8 cellular contexts compared by ENCODE assay signal in genomic region chr5:44885903-44886302, GRCh38.
DNase-seq lines count a peak whose midpoint lies in the region; ATAC-seq and TF ChIP-seq lines count a peak whose summit lies in the region.

No MANE protein-coding gene starts in this region.

- TF ChIP-seq CTCF in upper lobe of left lung (IDR thresholded peaks at IDR 0.05) = no peak

- peaks cover 0 to 5% (median 0%) of the 10 kb centered on the region in 4 donors for H3K9me3 ChIP-seq in upper lobe of left lung

- H3K4me3 ChIP-seq in upper lobe of left lung = no peak overlapping the region

- in situ Hi-C loops in Caki2 (cut with HindIII; ENCODE audit: low pct_unique_long_range_greater_than_20kb, low sequenced_read_pairs) = no loop called here

- DNase-seq in Caki2 (ENCODE audit: low read depth) (peak; percentile 19), OCI-M1 (lab: John Stamatoyannopoulos, UW) (peak; percentile 86), substantia nigra (lab: John Stamatoyannopoulos, UW) (no peak), NCI-H1105 treated with DMSO at 0.1 percent for 48 hours (lab: John Stamatoyannopoulos, UW) (no peak), upper lobe of left lung (no peak), T-helper 9 cell (no peak)

- no peak for TF ChIP-seq EP300 in upper lobe of left lung (IDR thresholded peaks at IDR 0.05)

- H3K4me1 ChIP-seq in upper lobe of left lung = no peaks in the 10 kb centered on the region

- H3K27ac ChIP-seq in substantia nigra (ENCODE audit: low read depth, low read length, poor library complexity, severe bottlenecking) = no peak overlapping the region
- H3K27ac ChIP-seq in upper lobe of left lung = no peak overlapping the region

- no peaks in the 10 kb centered on the region for H3K36me3 ChIP-seq in upper lobe of left lung

- no peak for TF ChIP-seq POLR2A in upper lobe of left lung (IDR thresholded peaks at IDR 0.05)

- H3K27me3 ChIP-seq in upper lobe of left lung = no peaks in the 10 kb centered on the region

- ATAC-seq in GM19328 (IDR thresholded peaks at IDR 0.05; ENCODE audit: unreplicated experiment) = peak; percentile 86
- ATAC-seq in HG02981 (IDR thresholded peaks at IDR 0.05; ENCODE audit: unreplicated experiment) = peak; percentile 88
- no peak for ATAC-seq in upper lobe of left lung (ENCODE audit: low FRiP score in 2 of 2)

- WGBS in upper lobe of left lung, 2 donors = 50 to 56% methylated on average over 1 of the region's 1 CpG

Comparison
In these comparisons a context has a peak if more than half of its experiments do, and no peak if none do; other contexts are left out.
1. DNase-seq: peak in Caki2 (single experiment) and OCI-M1 (single experiment); none in substantia nigra (0 of 49), NCI-H1105 treated with DMSO at 0.1 percent for 48 hours (single experiment), upper lobe of left lung (0 of 2) and T-helper 9 cell (single experiment).
2. ATAC-seq: peak in GM19328 (single experiment) and HG02981 (single experiment); none in upper lobe of left lung (0 of 2).